ENCODE assay signal across 8 cellular contexts in the genomic region with DNA sequence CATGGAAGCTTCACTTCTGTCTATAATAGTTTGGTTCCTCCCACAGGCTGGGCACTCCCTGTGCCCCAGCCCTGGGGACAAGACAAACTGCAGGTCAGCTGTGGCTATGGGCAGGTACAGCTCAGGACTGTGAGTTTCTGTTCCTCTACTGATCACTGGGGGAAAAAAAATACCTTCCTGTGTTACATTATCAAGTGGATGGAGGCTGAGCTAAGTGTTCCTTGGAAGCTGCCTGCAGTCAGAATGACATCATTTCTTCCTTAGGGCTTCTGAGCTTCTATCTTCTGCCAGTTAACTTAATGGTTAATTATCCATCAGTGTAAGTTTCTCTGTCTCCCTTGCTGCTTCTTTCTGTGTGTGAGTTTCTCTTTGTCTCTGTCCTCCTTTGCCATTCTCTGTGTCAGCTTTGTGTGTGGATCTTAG. TPM values are rescaled to one million over a fixed set of nuclear protein-coding genes. Genes with fewer than 3 reads are reported as not detected.
DNase-seq lines count a peak whose midpoint lies in the region; ATAC-seq, FAIRE-seq and TF ChIP-seq lines count a peak whose summit lies in the region.

No MANE protein-coding gene starts in this region.

- no peak for TF ChIP-seq POLR2A in GM12891 (IDR thresholded peaks at IDR 0.05; ENCODE audit: low read depth, low read length)
- TF ChIP-seq POLR2A in body of pancreas (IDR thresholded peaks at IDR 0.05), result no peak

- H3K4me1 ChIP-seq in endodermal cell (ENCODE audit: control insufficient read depth, insufficient read depth, low read length) (no peaks in the 10 kb centered on the region), body of pancreas (peaks cover 8% of the 10 kb centered on the region), upper lobe of right lung (peaks cover 10% of the 10 kb centered on the region)

- H3K4me1 Mint-ChIP-seq in activated naive CD8-positive, alpha-beta T cell treated with anti-CD3 and anti-CD28 coated beads, Interleukin-2, amount 50 U/mL, for 24 hours, result peaks cover 63% of the 10 kb centered on the region
- H3K4me1 Mint-ChIP-seq in endodermal cell, result no peaks in the 10 kb centered on the region
- peaks cover 52% of the 10 kb centered on the region for H3K4me1 Mint-ChIP-seq in activated T-cell treated with anti-CD3 and anti-CD28 coated beads, Interleukin-2, amount 50 U/mL, for 4 hours (ENCODE audit: low read depth)

- no peaks in the 10 kb centered on the region for H3K27me3 Mint-ChIP-seq in activated naive CD8-positive, alpha-beta T cell treated with anti-CD3 and anti-CD28 coated beads, Interleukin-2, amount 50 U/mL, for 24 hours
- peaks cover 35% of the 10 kb centered on the region for H3K27me3 Mint-ChIP-seq in endodermal cell (ENCODE audit: insufficient read depth)
- no peaks in the 10 kb centered on the region for H3K27me3 Mint-ChIP-seq in activated T-cell treated with anti-CD3 and anti-CD28 coated beads, Interleukin-2, amount 50 U/mL, for 4 hours (ENCODE audit: low read depth)

- H3K4me3 ChIP-seq in endodermal cell (ENCODE audit: low read length) (no peak overlapping the region), body of pancreas (no peak overlapping the region), upper lobe of right lung (no peak overlapping the region)

- TF ChIP-seq CTCF in endodermal cell (conservative IDR thresholded peaks at IDR 0.05), result no peak
- TF ChIP-seq CTCF in body of pancreas (IDR thresholded peaks at IDR 0.05), result no peak
- no peak for TF ChIP-seq CTCF in upper lobe of right lung (IDR thresholded peaks at IDR 0.05)

- FAIRE-seq in GM12891 (lab: Jason Lieb, UNC), result peak; percentile 86

- no peaks in the 10 kb centered on the region for H3K9me3 Mint-ChIP-seq in activated naive CD8-positive, alpha-beta T cell treated with anti-CD3 and anti-CD28 coated beads, Interleukin-2, amount 50 U/mL, for 24 hours
- H3K9me3 Mint-ChIP-seq in endodermal cell, result peaks cover 47% of the 10 kb centered on the region
- no peaks in the 10 kb centered on the region for H3K9me3 Mint-ChIP-seq in activated T-cell treated with anti-CD3 and anti-CD28 coated beads, Interleukin-2, amount 50 U/mL, for 4 hours

- H3K27me3 ChIP-seq in endodermal cell (ENCODE audit: control insufficient read depth, insufficient read depth, low read length, poor library complexity, severe bottlenecking), result peaks cover 24% of the 10 kb centered on the region
- H3K27me3 ChIP-seq in body of pancreas, result no peaks in the 10 kb centered on the region
- no peaks in the 10 kb centered on the region for H3K27me3 ChIP-seq in upper lobe of right lung

- H3K36me3 ChIP-seq in endodermal cell (ENCODE audit: control insufficient read depth, insufficient read depth, low read length), result no peaks in the 10 kb centered on the region
- H3K36me3 ChIP-seq in body of pancreas (replicated peaks in 1 of 2; ENCODE audit: insufficient read depth in 1 of 2, low read depth in 2 of 2), result no peaks in the 10 kb centered on the region
- no peaks in the 10 kb centered on the region for H3K36me3 ChIP-seq in upper lobe of right lung

- H3K27ac ChIP-seq in endodermal cell (ENCODE audit: low read depth, low read length) (no peak overlapping the region), body of pancreas (no peak overlapping the region), upper lobe of right lung (no peak overlapping the region)

- no peak overlapping the region for H3K4me3 Mint-ChIP-seq in activated naive CD8-positive, alpha-beta T cell treated with anti-CD3 and anti-CD28 coated beads, Interleukin-2, amount 50 U/mL, for 24 hours
- H3K4me3 Mint-ChIP-seq in endodermal cell, result no peak overlapping the region
- no peak overlapping the region for H3K4me3 Mint-ChIP-seq in activated T-cell treated with anti-CD3 and anti-CD28 coated beads, Interleukin-2, amount 50 U/mL, for 4 hours

- intact Hi-C loops in body of pancreas (cut with DNase I) (no loop called here), upper lobe of right lung (cut with DNase I) (no loop called here)

- no peak overlapping the region for H3K9ac ChIP-seq in endodermal cell (ENCODE audit: extremely low read depth, low read length, poor library complexity, severe bottlenecking)

- peak; percentile 73 for ATAC-seq in GM19463 (IDR thresholded peaks at IDR 0.05; ENCODE audit: unreplicated experiment)
- ATAC-seq in HG03280 (IDR thresholded peaks at IDR 0.05; ENCODE audit: unreplicated experiment), result peak; percentile 67
- ATAC-seq in activated naive CD8-positive, alpha-beta T cell treated with anti-CD3 and anti-CD28 coated beads, Interleukin-2, amount 50 U/mL, for 24 hours, result no peak
- no peak for ATAC-seq in body of pancreas
- ATAC-seq in upper lobe of right lung, result no peak
- ATAC-seq in activated T-cell treated with anti-CD3 and anti-CD28 coated beads, Interleukin-2, amount 50 U/mL, for 4 hours, result no peak

- peak overlapping the region; percentile 2 for H3K27ac Mint-ChIP-seq in activated naive CD8-positive, alpha-beta T cell treated with anti-CD3 and anti-CD28 coated beads, Interleukin-2, amount 50 U/mL, for 24 hours
- H3K27ac Mint-ChIP-seq in endodermal cell, result no peak overlapping the region

- DNase-seq in GM12891 (ENCODE audit: insufficient read length, low spot score) (no peak), endodermal cell (no peak), body of pancreas (no peak), upper lobe of right lung (no peak)
- no peak for DNase-seq in activated naive CD8-positive, alpha-beta T cell treated with anti-CD3 and anti-CD28 coated beads, Interleukin-2, amount 50 U/mL, for 24 hours
- DNase-seq in activated T-cell treated with anti-CD3 and anti-CD28 coated beads, Interleukin-2, amount 50 U/mL, for 4 hours, result no peak

- peaks cover 7% of the 10 kb centered on the region for H3K36me3 Mint-ChIP-seq in activated naive CD8-positive, alpha-beta T cell treated with anti-CD3 and anti-CD28 coated beads, Interleukin-2, amount 50 U/mL, for 24 hours (ENCODE audit: low read depth)
- H3K36me3 Mint-ChIP-seq in endodermal cell (ENCODE audit: low read depth), result no peaks in the 10 kb centered on the region
- H3K36me3 Mint-ChIP-seq in activated T-cell treated with anti-CD3 and anti-CD28 coated beads, Interleukin-2, amount 50 U/mL, for 4 hours (ENCODE audit: insufficient read depth), result peaks cover 7% of the 10 kb centered on the region

- H3K9me3 ChIP-seq in endodermal cell (ENCODE audit: control insufficient read depth, low read length) (no peaks in the 10 kb centered on the region), body of pancreas (no peaks in the 10 kb centered on the region), upper lobe of right lung (no peaks in the 10 kb centered on the region)

TF ChIP-seq in GM12891, 5 proteins besides CTCF, POLR2A, EP300 and RAD21:
- peak; percentile 83 for TF ChIP-seq SPI1 (IDR thresholded peaks at IDR 0.05; ENCODE audit: low read depth, low read length)
- TF ChIP-seq POU2F2 (IDR thresholded peaks at IDR 0.05; ENCODE audit: low read depth, low read length), result no peak
TF ChIP-seq in GM12891: peak in this region for 1.

RNA-seq across cellular contexts. Expression of a gene that starts 4.6 kb away (rescaled TPM):
- 20.2 TPM for polyA plus RNA-seq in GM12891 (2012; ENCODE audit: low read depth, missing spikeins)
- total RNA-seq in endodermal cell (not detected), body of pancreas (under 1 TPM in 1 of 2 donors, not detected in 1; 0.78 TPM), upper lobe of right lung (0.75 TPM)
- 10.5 TPM for polyA plus RNA-seq in endodermal cell (2013, experiment 1 of 2)
- 11.6 TPM for polyA plus RNA-seq in endodermal cell (2013, experiment 2 of 2)
- 10 to 100 TPM; 10.6 to 13.6 (median 11.0) TPM for total RNA-seq in activated T-cell treated with anti-CD3 and anti-CD28 coated beads, Interleukin-2, amount 50 U/mL, for 4 hours

RNA-seq across cellular contexts. Expression of a gene that starts 10.7 kb away (rescaled TPM):
- polyA plus RNA-seq in GM12891 (2012; ENCODE audit: low read depth, missing spikeins), result 54.7 TPM
- 10 to 100 TPM; 53.7 to 58.7 TPM for total RNA-seq in endodermal cell
- polyA plus RNA-seq in endodermal cell (2013, experiment 1 of 2), result 27.9 TPM
- polyA plus RNA-seq in endodermal cell (2013, experiment 2 of 2), result 30.2 TPM
- total RNA-seq in body of pancreas, result 10 to 100 TPM; 14.8 to 22.4 TPM
- total RNA-seq in upper lobe of right lung, result 23.2 TPM
- 10 to 100 TPM; 45.2 to 54.5 (median 51.9) TPM for total RNA-seq in activated T-cell treated with anti-CD3 and anti-CD28 coated beads, Interleukin-2, amount 50 U/mL, for 4 hours

Comparison
In these comparisons a context has a peak if more than half of its experiments do, and no peak if none do; other contexts are left out.
1. ATAC-seq: peak in GM19463 (single experiment) and HG03280 (single experiment); none in activated naive CD8-positive, alpha-beta T cell treated with anti-CD3 and anti-CD28 coated beads, Interleukin-2, amount 50 U/mL, for 24 hours (single experiment), body of pancreas (single experiment), upper lobe of right lung (single experiment) and activated T-cell treated with anti-CD3 and anti-CD28 coated beads, Interleukin-2, amount 50 U/mL, for 4 hours (0 of 2).